In genomic region chr7:45124351-45124750, GRCh38 we compare ENCODE assay signal across 1 cellular context.
TF ChIP-seq lines count a peak whose summit lies in the region.

No MANE protein-coding gene starts in this region.

TF ChIP-seq in HepG2, 621 proteins besides CTCF, POLR2A, EP300 and RAD21:
- TF ChIP-seq CREB3 (CRISPR knock-in tag; IDR thresholded peaks at IDR 0.05) = no peak
- TF ChIP-seq ZNF574 (CRISPR knock-in tag; IDR thresholded peaks at IDR 0.05) = no peak
- no peak for TF ChIP-seq HMGXB3 (CRISPR knock-in tag; IDR thresholded peaks at IDR 0.05; ENCODE audit: borderline replicate concordance)
- TF ChIP-seq SNAPC5 (CRISPR knock-in tag; IDR thresholded peaks at IDR 0.05; ENCODE audit: borderline replicate concordance) = no peak
- TF ChIP-seq THAP11 (CRISPR knock-in tag; IDR thresholded peaks at IDR 0.05) = no peak
- no peak for TF ChIP-seq SNAI1 (CRISPR knock-in tag; IDR thresholded peaks at IDR 0.05; ENCODE audit: borderline replicate concordance)
- no peak for TF ChIP-seq HNF1A (IDR thresholded peaks at IDR 0.05; ENCODE audit: low read depth)
- TF ChIP-seq HNF1A (CRISPR knock-in tag; IDR thresholded peaks at IDR 0.05; ENCODE audit: borderline replicate concordance) = no peak
- no peak for TF ChIP-seq CENPBD1 (CRISPR knock-in tag; IDR thresholded peaks at IDR 0.05; ENCODE audit: borderline replicate concordance, low read depth)
- no peak for TF ChIP-seq ZNF792 (CRISPR knock-in tag; IDR thresholded peaks at IDR 0.05)
- no peak for TF ChIP-seq ZMYM2 (CRISPR knock-in tag; IDR thresholded peaks at IDR 0.05)
